Comparison of ENCODE assay signal across 2 cellular contexts in genomic region chr22:25764270-25765015, GRCh38.
A peak's percentile ranks its signal among the peaks of the same experiment; 100 is the strongest.
TF ChIP-seq lines count a peak whose summit lies in the region.

No MANE protein-coding gene starts in this region.

TF ChIP-seq in GM23338, 12 proteins besides CTCF, POLR2A, EP300 and RAD21:
- TF ChIP-seq, protein P1, sequence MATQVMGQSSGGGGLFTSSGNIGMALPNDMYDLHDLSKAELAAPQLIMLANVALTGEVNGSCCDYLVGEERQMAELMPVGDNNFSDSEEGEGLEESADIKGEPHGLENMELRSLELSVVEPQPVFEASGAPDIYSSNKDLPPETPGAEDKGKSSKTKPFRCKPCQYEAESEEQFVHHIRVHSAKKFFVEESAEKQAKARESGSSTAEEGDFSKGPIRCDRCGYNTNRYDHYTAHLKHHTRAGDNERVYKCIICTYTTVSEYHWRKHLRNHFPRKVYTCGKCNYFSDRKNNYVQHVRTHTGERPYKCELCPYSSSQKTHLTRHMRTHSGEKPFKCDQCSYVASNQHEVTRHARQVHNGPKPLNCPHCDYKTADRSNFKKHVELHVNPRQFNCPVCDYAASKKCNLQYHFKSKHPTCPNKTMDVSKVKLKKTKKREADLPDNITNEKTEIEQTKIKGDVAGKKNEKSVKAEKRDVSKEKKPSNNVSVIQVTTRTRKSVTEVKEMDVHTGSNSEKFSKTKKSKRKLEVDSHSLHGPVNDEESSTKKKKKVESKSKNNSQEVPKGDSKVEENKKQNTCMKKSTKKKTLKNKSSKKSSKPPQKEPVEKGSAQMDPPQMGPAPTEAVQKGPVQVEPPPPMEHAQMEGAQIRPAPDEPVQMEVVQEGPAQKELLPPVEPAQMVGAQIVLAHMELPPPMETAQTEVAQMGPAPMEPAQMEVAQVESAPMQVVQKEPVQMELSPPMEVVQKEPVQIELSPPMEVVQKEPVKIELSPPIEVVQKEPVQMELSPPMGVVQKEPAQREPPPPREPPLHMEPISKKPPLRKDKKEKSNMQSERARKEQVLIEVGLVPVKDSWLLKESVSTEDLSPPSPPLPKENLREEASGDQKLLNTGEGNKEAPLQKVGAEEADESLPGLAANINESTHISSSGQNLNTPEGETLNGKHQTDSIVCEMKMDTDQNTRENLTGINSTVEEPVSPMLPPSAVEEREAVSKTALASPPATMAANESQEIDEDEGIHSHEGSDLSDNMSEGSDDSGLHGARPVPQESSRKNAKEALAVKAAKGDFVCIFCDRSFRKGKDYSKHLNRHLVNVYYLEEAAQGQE (IDR thresholded peaks at IDR 0.05; ENCODE audit: unreplicated experiment), result no peak
- TF ChIP-seq CREB1 (CRISPR knock-in tag; IDR thresholded peaks at IDR 0.05; ENCODE audit: low read depth), result peak; percentile 52
- TF ChIP-seq, protein P2, sequence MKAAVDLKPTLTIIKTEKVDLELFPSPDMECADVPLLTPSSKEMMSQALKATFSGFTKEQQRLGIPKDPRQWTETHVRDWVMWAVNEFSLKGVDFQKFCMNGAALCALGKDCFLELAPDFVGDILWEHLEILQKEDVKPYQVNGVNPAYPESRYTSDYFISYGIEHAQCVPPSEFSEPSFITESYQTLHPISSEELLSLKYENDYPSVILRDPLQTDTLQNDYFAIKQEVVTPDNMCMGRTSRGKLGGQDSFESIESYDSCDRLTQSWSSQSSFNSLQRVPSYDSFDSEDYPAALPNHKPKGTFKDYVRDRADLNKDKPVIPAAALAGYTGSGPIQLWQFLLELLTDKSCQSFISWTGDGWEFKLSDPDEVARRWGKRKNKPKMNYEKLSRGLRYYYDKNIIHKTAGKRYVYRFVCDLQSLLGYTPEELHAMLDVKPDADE (IDR thresholded peaks at IDR 0.05), result no peak

TF ChIP-seq in WTC11, 78 proteins besides CTCF, POLR2A, EP300 and RAD21 (continued from another document):
- TF ChIP-seq ZNF281 (CRISPR knock-in tag; IDR thresholded peaks at IDR 0.05), result no peak
